In genomic region chr1:231210126-231210525, GRCh38 we compare ENCODE assay signal across 31 cellular contexts. TPM values are rescaled to one million over a fixed set of nuclear protein-coding genes. Genes with fewer than 3 reads are reported as not detected.
"Had no signal": no experiment of that assay in that cellular context is flagged by ENCODE, and none has a peak within 500 bp of the region (broad histone marks: within the 10 kb centered on the region; RNA-seq: fewer than 3 reads in every experiment).

No MANE protein-coding gene starts in this region.

- H3K9me3 ChIP-seq: ascending aorta had no signal

- H3K4me3 ChIP-seq: ascending aorta, cardiac muscle cell had no signal

- H3K36me3 ChIP-seq: ascending aorta, cardiac muscle cell had no signal

- H3K27ac ChIP-seq: ascending aorta, cardiac muscle cell, VCaP had no signal

- FAIRE-seq: bronchial epithelial cell, TTC549 had no signal

- ATAC-seq: activated CD8-positive, alpha-beta T cell treated with anti-CD3 and anti-CD28 coated beads for 36 hours; activated naive CD8-positive, alpha-beta T cell treated with anti-CD3 and anti-CD28 coated beads, Interleukin-2, amount 50 U/mL, for 24 hours had no signal

- H3K4me1 ChIP-seq: ascending aorta had no signal

- H3K27me3 ChIP-seq: ascending aorta had no signal

- DNase-seq: activated B cell treated with CpG ODN at 0.5 μM for 24 hours; activated CD4-positive, alpha-beta memory T cell treated with anti-CD3 and anti-CD28 coated beads for 36 hours; activated CD4-positive, alpha-beta T cell treated with anti-CD3 and anti-CD28 coated beads for 4 hours; activated CD4-positive, alpha-beta T cell treated with anti-CD3 and anti-CD28 coated beads, Interleukin-2, amount 10 ng/mL, durations not matched to agents 24 days and 14 days; activated CD4-positive, alpha-beta T cell treated with anti-CD3 and anti-CD28 coated beads, Interleukin-2, amount 50 U/mL, for 1 hour; activated CD4-positive, alpha-beta T cell treated with anti-CD3 and anti-CD28 coated beads, Interleukin-2, amount 50 U/mL, for 4 hours; activated CD4-positive, CD25-positive, alpha-beta regulatory T cell treated with anti-CD3 and anti-CD28 coated beads, Interleukin-2, amount 50 U/mL, for 72 hours; activated CD8-positive, alpha-beta memory T cell treated with anti-CD3 and anti-CD28 coated beads, Interleukin-2, amount 50 U/mL, for 4 hours; activated CD8-positive, alpha-beta T cell treated with anti-CD3 and anti-CD28 coated beads for 36 hours; activated effector memory CD4-positive, alpha-beta T cell treated with Interleukin-2 at 50 U/mL for 16 hours; activated gamma-delta T cell; activated naive CD4-positive, alpha-beta T cell treated with anti-CD3 and anti-CD28 coated beads, Interleukin-2, amount 10 ng/mL, durations not matched to agents 7 days and 5 days; activated naive CD4-positive, alpha-beta T cell treated with Interleukin-2 at 50 U/mL for 16 hours; activated naive CD8-positive, alpha-beta T cell treated with anti-CD3 and anti-CD28 coated beads, Interleukin-2, amount 10 ng/mL, durations not matched to agents 7 days and 5 days; activated naive CD8-positive, alpha-beta T cell treated with anti-CD3 and anti-CD28 coated beads, Interleukin-2, amount 50 U/mL, for 24 hours; activated T-cell treated with anti-CD3 and anti-CD28 coated beads, Interleukin-2, amount 50 U/mL, for 24 hours; activated T-cell treated with anti-CD3 and anti-CD28 coated beads, Interleukin-2, amount 50 U/mL, for 48 hours; amygdala; anterior cingulate cortex; caudate nucleus; cerebellar nuclear complex; T-helper 1 cell; T-helper 2 cell; T-helper 9 cell had no signal

RNA-seq across cellular contexts. Expression of gene TRIM67, which starts 48.3 kb away (rescaled TPM):
- total RNA-seq: activated B cell treated with CpG ODN at 0.5 μM for 24 hours; activated CD4-positive, alpha-beta memory T cell treated with anti-CD3 and anti-CD28 coated beads for 36 hours; activated CD4-positive, alpha-beta T cell treated with anti-CD3 and anti-CD28 coated beads, Interleukin-2, amount 10 ng/mL, durations not matched to agents 24 days and 14 days; activated CD8-positive, alpha-beta memory T cell treated with anti-CD3 and anti-CD28 coated beads for 36 hours; activated CD8-positive, alpha-beta T cell treated with anti-CD3 and anti-CD28 coated beads for 36 hours; activated naive CD8-positive, alpha-beta T cell treated with anti-CD3 and anti-CD28 coated beads, Interleukin-2, amount 10 ng/mL, durations not matched to agents 7 days and 5 days; activated T-helper 2 cell treated with anti-CD3 and anti-CD28 coated beads, Interferon-gamma antibody, Interleukin-2, Interleukin-4, amounts not matched to agents 10 μg/mL and 5 μg/mL and 100 μg/mL, durations not matched to agents 14 hours and 24 hours and 36 hours; ascending aorta; bronchial epithelial cell had no signal
- polyA plus RNA-seq: cardiac muscle cell had no signal
